8 cellular contexts compared by ENCODE assay signal in genomic region chr11:61828629-61829407, GRCh38. TPM values are rescaled to one million over a fixed set of nuclear protein-coding genes. Genes with fewer than 3 reads are reported as not detected.
A peak's percentile ranks its signal among the peaks of the same experiment; 100 is the strongest.
DNase-seq lines count a peak whose midpoint lies in the region; ATAC-seq and TF ChIP-seq lines count a peak whose summit lies in the region.

No MANE protein-coding gene starts in this region.

- H4K8ac ChIP-seq in H9 (replicated peaks; ENCODE audit: insufficient read length, low read depth, low read length), result no peak overlapping the region
- H4K8ac ChIP-seq in trophoblast cell (ENCODE audit: low read depth, low read length), result peak overlapping the region; percentile 82

- no peak overlapping the region for H2BK15ac ChIP-seq in H9 (ENCODE audit: low read depth, low read length)

- H3K79me1 ChIP-seq in H9 (ENCODE audit: insufficient read depth, low read depth, low read length, poor library complexity, severe bottlenecking) (peaks cover 2% of the 10 kb centered on the region), trophoblast cell (ENCODE audit: low read length) (peaks cover 26% of the 10 kb centered on the region)

- peaks cover 16% of the 10 kb centered on the region for H3K23me2 ChIP-seq in H9 (ENCODE audit: insufficient read length, low read depth, low read length, poor library complexity, severe bottlenecking)

- peak overlapping the region; percentile 66 for H3K14ac ChIP-seq in H9 (ENCODE audit: insufficient read depth, low read length)
- peak overlapping the region; percentile 83 for H3K14ac ChIP-seq in trophoblast cell (ENCODE audit: low read length)

- ATAC-seq in left cardiac atrium (peak; percentile 25 to 45), HG02588 (IDR thresholded peaks at IDR 0.05; ENCODE audit: unreplicated experiment) (no peak)

- no peak overlapping the region for H2AFZ ChIP-seq in H9 (ENCODE audit: low read length)
- peak overlapping the region; percentile 68 for H2AFZ ChIP-seq in trophoblast cell (ENCODE audit: insufficient read depth, low read length, poor library complexity)

- TF ChIP-seq CTCF in H9 (conservative IDR thresholded peaks at IDR 0.05), result peak; percentile 68

- H3K27me3 ChIP-seq in H9 (ENCODE audit: insufficient read depth, low read length), result no peaks in the 10 kb centered on the region
- H3K27me3 ChIP-seq in adipocyte (replicated peaks; ENCODE audit: control insufficient read depth, insufficient read depth, low read length), result no peaks in the 10 kb centered on the region
- H3K27me3 ChIP-seq in trophoblast cell (ENCODE audit: insufficient read depth, low read length), result no peaks in the 10 kb centered on the region

- H3K36me3 ChIP-seq in adipocyte (ENCODE audit: control insufficient read depth, insufficient read depth, low read length, severe bottlenecking) (peaks cover 18% of the 10 kb centered on the region), trophoblast cell (ENCODE audit: control insufficient read depth in 1 of 2, insufficient read depth in 2 of 2, low read length in 2 of 2) (peaks cover 23 to 25% of the 10 kb centered on the region in 2 experiments)

- peaks cover 19 to 32% (median 31%) of the 10 kb centered on the region in 3 experiments; a peak in 6 of 7 replicates for H3K36me3 Mint-ChIP-seq in H9 (ENCODE audit: insufficient read depth in 1 of 3, low read depth in 3 of 3)

- no peak overlapping the region for H2BK12ac ChIP-seq in H9 (ENCODE audit: insufficient read length, low read depth, low read length)
- H2BK12ac ChIP-seq in trophoblast cell (ENCODE audit: low read length), result no peak overlapping the region

- H2BK5ac ChIP-seq in H9 (ENCODE audit: insufficient read length, low read length) (no peak overlapping the region), trophoblast cell (ENCODE audit: low read depth, low read length, poor library complexity) (peak overlapping the region; percentile 32)

- H4K91ac ChIP-seq in H9 (ENCODE audit: insufficient read length, low read depth, low read length) (no peak overlapping the region), trophoblast cell (ENCODE audit: low read depth, low read length) (peak overlapping the region; percentile 93)

- no peak overlapping the region for H2BK20ac ChIP-seq in H9 (ENCODE audit: low read depth, low read length, poor library complexity, severe bottlenecking)

- no peak overlapping the region for H3T11ph ChIP-seq in H9 (ENCODE audit: low read length)

- H3K4me2 ChIP-seq in H9 (ENCODE audit: insufficient read depth, insufficient read length, low read length), result peak overlapping the region; percentile 96
- H3K4me2 ChIP-seq in trophoblast cell (ENCODE audit: low read length), result peak overlapping the region; percentile 94

- intact Hi-C loops in left cardiac atrium (cut with DNase I), result no loop called here

- peaks cover 38% of the 10 kb centered on the region; the same call in 1 of the 2 replicates for H3K79me2 ChIP-seq in H9 (ENCODE audit: insufficient read depth, low read length)
- peaks cover 43% of the 10 kb centered on the region for H3K79me2 ChIP-seq in trophoblast cell (ENCODE audit: control insufficient read depth, insufficient read depth, low read length, poor library complexity)

- no peaks in the 10 kb centered on the region for H3K9me3 Mint-ChIP-seq in H9

- H3K4me3 Mint-ChIP-seq in H9, result peak overlapping the region; percentile 91 to 93

- H4K20me1 ChIP-seq in H9 (ENCODE audit: control insufficient read depth, insufficient read depth, insufficient read length), result no peaks in the 10 kb centered on the region

- H4K5ac ChIP-seq in H9 (ENCODE audit: insufficient read length, low read depth, low read length), result no peak overlapping the region

- H3K9me3 ChIP-seq in H9 (ENCODE audit: control insufficient read depth, low read depth, low read length), result no peaks in the 10 kb centered on the region
- H3K9me3 ChIP-seq in adipocyte (ENCODE audit: control insufficient read depth, low read length), result no peaks in the 10 kb centered on the region
- H3K9me3 ChIP-seq in trophoblast cell (ENCODE audit: insufficient read depth, low read depth, low read length), result peaks cover 4% of the 10 kb centered on the region

- H2AK5ac ChIP-seq in H9 (ENCODE audit: insufficient read length, low read length), result no peak overlapping the region
- H2AK5ac ChIP-seq in trophoblast cell (ENCODE audit: low read length), result peak overlapping the region; percentile 27

- peak; percentile 40 for DNase-seq in EL
- peak; percentile 44 for DNase-seq in H9
- peak; percentile 79 for DNase-seq in NCI-H69 (lab: John Stamatoyannopoulos, UW)
- peak; percentile 77 for DNase-seq in adipocyte (ENCODE audit: low read depth)
- DNase-seq in left cardiac atrium, result no peak
- peak; percentile 23 to 50 for DNase-seq in trophoblast cell
- no peak for DNase-seq in NCI-H446 treated with DMSO at 0.1 percent for 48 hours (lab: John Stamatoyannopoulos, UW)

- peaks cover 56% of the 10 kb centered on the region in 2 experiments for H3K4me1 Mint-ChIP-seq in H9

- H3K4me1 ChIP-seq in H9 (ENCODE audit: insufficient read depth, low read length) (peaks cover 7% of the 10 kb centered on the region; the same call in 1 of the 2 replicates), adipocyte (ENCODE audit: control insufficient read depth, insufficient read depth, low read length) (peaks cover 40% of the 10 kb centered on the region), trophoblast cell (ENCODE audit: control insufficient read depth in 1 of 2, insufficient read depth in 2 of 2, low read length in 2 of 2) (peaks cover 10 to 40% of the 10 kb centered on the region in 2 experiments)

- H4K12ac ChIP-seq in trophoblast cell (ENCODE audit: low read depth, low read length), result peak overlapping the region; percentile 76

- H3K9ac ChIP-seq in H9 (ENCODE audit: extremely low read depth, insufficient read length, low read length), result peak overlapping the region; percentile 54
- H3K9ac ChIP-seq in adipocyte (ENCODE audit: low read length), result peak overlapping the region; percentile 98
- H3K9ac ChIP-seq in trophoblast cell (ENCODE audit: low read length), result peak overlapping the region; percentile 91

- peak overlapping the region; percentile 95 to 99 (median 97) for H3K27ac Mint-ChIP-seq in H9

- H3K4ac ChIP-seq in H9 (ENCODE audit: low read depth, low read length) (no peak overlapping the region), trophoblast cell (ENCODE audit: low read depth, low read length) (peak overlapping the region; percentile 87)

- no CpG with 5 or more reads among the region's 55 CpGs for WGBS in H9 (ENCODE audit: extremely low coverage, insufficient read length, low lambda C conversion rate)
- no CpG with 5 or more reads among the region's 55 CpGs for WGBS in trophoblast cell (ENCODE audit: extremely low coverage, insufficient coverage, insufficient read length)

- H3K4me3 ChIP-seq in adipocyte (ENCODE audit: low read length) (peak overlapping the region; percentile 95), trophoblast cell (ENCODE audit: low read depth, low read length) (peak overlapping the region; percentile 92)

- H3K27me3 Mint-ChIP-seq in H9 (ENCODE audit: low read depth), result no peaks in the 10 kb centered on the region

- no peak overlapping the region for H2BK120ac ChIP-seq in H9 (ENCODE audit: low read depth, low read length, poor library complexity, severe bottlenecking)
- H2BK120ac ChIP-seq in trophoblast cell (ENCODE audit: insufficient read depth, low read length, poor library complexity), result peak overlapping the region; percentile 61

- peak overlapping the region; percentile 40 for H3K18ac ChIP-seq in H9 (ENCODE audit: insufficient read length, low read depth, low read length)
- H3K18ac ChIP-seq in trophoblast cell (ENCODE audit: low read length), result peak overlapping the region; percentile 96

- H3K23ac ChIP-seq in H9 (ENCODE audit: insufficient read length, low read depth, low read length), result no peak overlapping the region
- H3K23ac ChIP-seq in trophoblast cell (ENCODE audit: low read length), result no peak overlapping the region

- H3K56ac ChIP-seq in H9 (ENCODE audit: insufficient read length, low read depth, low read length), result no peak overlapping the region

- H3K27ac ChIP-seq in H9 (ENCODE audit: insufficient read length, low read depth, low read length), result no peak overlapping the region
- H3K27ac ChIP-seq in trophoblast cell (ENCODE audit: low read depth, low read length), result peak overlapping the region; percentile 93

RNA-seq across cellular contexts. Expression of gene FADS2, which starts 0.7 kb away (rescaled TPM):
- total RNA-seq in H9 (2021) (316 and 322 TPM in 2 replicates), left cardiac atrium (10 to 100 TPM; 26.3 to 67.5 TPM)
- polyA plus RNA-seq in trophoblast cell (2013), result 538 and 565 TPM in 2 replicates

RNA-seq across cellular contexts. Expression of gene FADS1, which starts 12.0 kb away (rescaled TPM):
- total RNA-seq in H9 (2021) (125 and 126 TPM in 2 replicates), left cardiac atrium (10 to 100 TPM; 44.9 to 54.1 TPM)
- polyA plus RNA-seq in trophoblast cell (2013), result 83.8 and 84.0 TPM in 2 replicates

RNA-seq across cellular contexts. Expression of gene FEN1, which starts 36.1 kb away (rescaled TPM):
- total RNA-seq in H9 (2021), result 114 and 115 TPM in 2 replicates
- 10 to 100 TPM in 1 of 2 donors, 1 to 10 TPM in 1; 9.4 to 11.4 TPM for total RNA-seq in left cardiac atrium
- 53.9 and 58.2 TPM in 2 replicates for polyA plus RNA-seq in trophoblast cell (2013)

RNA-seq across cellular contexts. Expression of gene TMEM258, which starts 36.4 kb away (rescaled TPM):
- total RNA-seq in H9 (2021), result 199 and 201 TPM in 2 replicates
- 100 to 1,000 TPM; 112 to 114 TPM for total RNA-seq in left cardiac atrium
- polyA plus RNA-seq in trophoblast cell (2013), result 246 and 256 TPM in 2 replicates

Comparison
In these comparisons a context has a peak if more than half of its experiments do, and no peak if none do; other contexts are left out.
1. DNase-seq: peak in EL (single experiment), H9 (single experiment), NCI-H69 (single experiment), adipocyte (single experiment) and trophoblast cell (2 of 2); none in left cardiac atrium (single experiment) and NCI-H446 treated with DMSO at 0.1 percent for 48 hours (single experiment).
2. Peak in every context shown above with its lines, with median percentiles within 50 percentile points of each other: H3K9ac ChIP-seq.